1 cellular context compared by ENCODE assay signal in the genomic region with DNA sequence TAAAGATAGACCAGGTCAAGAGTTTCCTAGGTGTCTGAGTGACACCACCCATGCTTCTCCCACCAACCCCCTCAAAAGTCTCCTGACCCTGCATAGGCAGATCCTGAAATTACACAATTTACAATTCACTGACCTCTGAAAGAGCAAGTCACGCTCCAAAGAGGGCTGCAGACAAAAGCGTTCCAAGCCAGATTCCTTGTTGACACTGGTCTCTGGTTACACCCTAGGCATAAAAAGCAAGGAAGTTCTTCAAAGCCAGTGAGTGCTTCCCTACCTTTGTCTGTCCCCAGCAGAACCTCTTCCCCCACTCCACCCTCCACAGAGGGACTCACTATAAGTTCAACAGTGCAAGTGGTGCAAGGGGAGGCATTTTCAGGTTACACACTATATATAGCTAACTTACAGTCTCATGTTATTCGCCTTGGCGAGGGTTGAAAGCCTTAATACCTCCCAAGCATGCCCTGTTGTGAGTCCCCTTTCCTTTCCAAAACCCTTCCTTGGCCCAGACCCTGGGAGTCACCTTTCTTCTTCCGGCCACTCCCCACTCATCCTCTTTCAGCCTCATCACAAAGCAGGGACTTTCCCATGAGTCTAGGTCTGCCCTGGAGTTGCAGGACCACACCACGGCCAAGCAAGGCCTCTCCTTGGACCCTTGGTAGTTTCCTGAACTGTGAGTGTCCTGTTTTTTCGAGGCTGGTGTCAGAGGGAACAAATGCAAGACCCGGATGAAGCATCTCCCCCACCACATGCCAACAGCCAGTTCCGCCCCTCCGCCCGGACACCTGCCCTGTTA.
TF ChIP-seq lines count a peak whose summit lies in the region.

No MANE protein-coding gene starts in this region.

TF ChIP-seq in K562, 482 proteins besides CTCF, POLR2A, EP300 and RAD21 (continues in another document):
- TF ChIP-seq ZBTB11 (CRISPR knock-in tag; IDR thresholded peaks at IDR 0.05) (peak in 2 of 3 experiments; percentile 81 to 97; a peak in 4 of 6 replicates), IRF2 (CRISPR knock-in tag; IDR thresholded peaks at IDR 0.05) (no peak), KAT8 (IDR thresholded peaks at IDR 0.05; ENCODE audit: low read depth) (no peak), ZNF717 (CRISPR knock-in tag; IDR thresholded peaks at IDR 0.05) (no peak), NR2C2 (CRISPR knock-in tag; IDR thresholded peaks at IDR 0.05) (no peak), NR2C2 (tag; IDR thresholded peaks at IDR 0.05) (peak; percentile 75), CEBPB (tag; IDR thresholded peaks at IDR 0.05) (peak; percentile 69), TFAM (CRISPR knock-in tag; conservative IDR thresholded peaks at IDR 0.05) (no peak), POU5F1 (IDR thresholded peaks at IDR 0.05; ENCODE audit: borderline replicate concordance, low read depth, low read length, partially characterized antibody) (no peak), BDP1 (IDR thresholded peaks at IDR 0.05; ENCODE audit: insufficient read depth, insufficient read length) (no peak), L3MBTL2 (IDR thresholded peaks at IDR 0.05) (peak; percentile 69; the same call in 1 of the 2 replicates), NCOA1 (IDR thresholded peaks at IDR 0.05; ENCODE audit: low read depth) (peak; percentile 71; the same call in 1 of the 2 replicates), ZNF133 (CRISPR knock-in tag; IDR thresholded peaks at IDR 0.05) (no peak), LEF1 (IDR thresholded peaks at IDR 0.05) (no peak), CXXC5 (CRISPR knock-in tag; IDR thresholded peaks at IDR 0.05) (peak; percentile 39), CEBPZ (IDR thresholded peaks at IDR 0.05; ENCODE audit: borderline replicate concordance, low read depth, low read length) (no peak), GATA2 (CRISPR knock-in tag; IDR thresholded peaks at IDR 0.05) (no peak), NR2C1 (IDR thresholded peaks at IDR 0.05) (no peak), NR2C1 (tag; IDR thresholded peaks at IDR 0.05) (peak; percentile 72), FOXK2 (conservative IDR thresholded peaks at IDR 0.05 in 1 of 2, IDR thresholded peaks at IDR 0.05 in 1 of 2; ENCODE audit: low read depth in 2 of 2) (peak; percentile 77 to 84), TOE1 (IDR thresholded peaks at IDR 0.05; ENCODE audit: borderline replicate concordance) (no peak), TOE1 (CRISPR knock-in tag; IDR thresholded peaks at IDR 0.05; ENCODE audit: borderline replicate concordance, low read depth) (no peak)
- TF ChIP-seq, protein P1, sequence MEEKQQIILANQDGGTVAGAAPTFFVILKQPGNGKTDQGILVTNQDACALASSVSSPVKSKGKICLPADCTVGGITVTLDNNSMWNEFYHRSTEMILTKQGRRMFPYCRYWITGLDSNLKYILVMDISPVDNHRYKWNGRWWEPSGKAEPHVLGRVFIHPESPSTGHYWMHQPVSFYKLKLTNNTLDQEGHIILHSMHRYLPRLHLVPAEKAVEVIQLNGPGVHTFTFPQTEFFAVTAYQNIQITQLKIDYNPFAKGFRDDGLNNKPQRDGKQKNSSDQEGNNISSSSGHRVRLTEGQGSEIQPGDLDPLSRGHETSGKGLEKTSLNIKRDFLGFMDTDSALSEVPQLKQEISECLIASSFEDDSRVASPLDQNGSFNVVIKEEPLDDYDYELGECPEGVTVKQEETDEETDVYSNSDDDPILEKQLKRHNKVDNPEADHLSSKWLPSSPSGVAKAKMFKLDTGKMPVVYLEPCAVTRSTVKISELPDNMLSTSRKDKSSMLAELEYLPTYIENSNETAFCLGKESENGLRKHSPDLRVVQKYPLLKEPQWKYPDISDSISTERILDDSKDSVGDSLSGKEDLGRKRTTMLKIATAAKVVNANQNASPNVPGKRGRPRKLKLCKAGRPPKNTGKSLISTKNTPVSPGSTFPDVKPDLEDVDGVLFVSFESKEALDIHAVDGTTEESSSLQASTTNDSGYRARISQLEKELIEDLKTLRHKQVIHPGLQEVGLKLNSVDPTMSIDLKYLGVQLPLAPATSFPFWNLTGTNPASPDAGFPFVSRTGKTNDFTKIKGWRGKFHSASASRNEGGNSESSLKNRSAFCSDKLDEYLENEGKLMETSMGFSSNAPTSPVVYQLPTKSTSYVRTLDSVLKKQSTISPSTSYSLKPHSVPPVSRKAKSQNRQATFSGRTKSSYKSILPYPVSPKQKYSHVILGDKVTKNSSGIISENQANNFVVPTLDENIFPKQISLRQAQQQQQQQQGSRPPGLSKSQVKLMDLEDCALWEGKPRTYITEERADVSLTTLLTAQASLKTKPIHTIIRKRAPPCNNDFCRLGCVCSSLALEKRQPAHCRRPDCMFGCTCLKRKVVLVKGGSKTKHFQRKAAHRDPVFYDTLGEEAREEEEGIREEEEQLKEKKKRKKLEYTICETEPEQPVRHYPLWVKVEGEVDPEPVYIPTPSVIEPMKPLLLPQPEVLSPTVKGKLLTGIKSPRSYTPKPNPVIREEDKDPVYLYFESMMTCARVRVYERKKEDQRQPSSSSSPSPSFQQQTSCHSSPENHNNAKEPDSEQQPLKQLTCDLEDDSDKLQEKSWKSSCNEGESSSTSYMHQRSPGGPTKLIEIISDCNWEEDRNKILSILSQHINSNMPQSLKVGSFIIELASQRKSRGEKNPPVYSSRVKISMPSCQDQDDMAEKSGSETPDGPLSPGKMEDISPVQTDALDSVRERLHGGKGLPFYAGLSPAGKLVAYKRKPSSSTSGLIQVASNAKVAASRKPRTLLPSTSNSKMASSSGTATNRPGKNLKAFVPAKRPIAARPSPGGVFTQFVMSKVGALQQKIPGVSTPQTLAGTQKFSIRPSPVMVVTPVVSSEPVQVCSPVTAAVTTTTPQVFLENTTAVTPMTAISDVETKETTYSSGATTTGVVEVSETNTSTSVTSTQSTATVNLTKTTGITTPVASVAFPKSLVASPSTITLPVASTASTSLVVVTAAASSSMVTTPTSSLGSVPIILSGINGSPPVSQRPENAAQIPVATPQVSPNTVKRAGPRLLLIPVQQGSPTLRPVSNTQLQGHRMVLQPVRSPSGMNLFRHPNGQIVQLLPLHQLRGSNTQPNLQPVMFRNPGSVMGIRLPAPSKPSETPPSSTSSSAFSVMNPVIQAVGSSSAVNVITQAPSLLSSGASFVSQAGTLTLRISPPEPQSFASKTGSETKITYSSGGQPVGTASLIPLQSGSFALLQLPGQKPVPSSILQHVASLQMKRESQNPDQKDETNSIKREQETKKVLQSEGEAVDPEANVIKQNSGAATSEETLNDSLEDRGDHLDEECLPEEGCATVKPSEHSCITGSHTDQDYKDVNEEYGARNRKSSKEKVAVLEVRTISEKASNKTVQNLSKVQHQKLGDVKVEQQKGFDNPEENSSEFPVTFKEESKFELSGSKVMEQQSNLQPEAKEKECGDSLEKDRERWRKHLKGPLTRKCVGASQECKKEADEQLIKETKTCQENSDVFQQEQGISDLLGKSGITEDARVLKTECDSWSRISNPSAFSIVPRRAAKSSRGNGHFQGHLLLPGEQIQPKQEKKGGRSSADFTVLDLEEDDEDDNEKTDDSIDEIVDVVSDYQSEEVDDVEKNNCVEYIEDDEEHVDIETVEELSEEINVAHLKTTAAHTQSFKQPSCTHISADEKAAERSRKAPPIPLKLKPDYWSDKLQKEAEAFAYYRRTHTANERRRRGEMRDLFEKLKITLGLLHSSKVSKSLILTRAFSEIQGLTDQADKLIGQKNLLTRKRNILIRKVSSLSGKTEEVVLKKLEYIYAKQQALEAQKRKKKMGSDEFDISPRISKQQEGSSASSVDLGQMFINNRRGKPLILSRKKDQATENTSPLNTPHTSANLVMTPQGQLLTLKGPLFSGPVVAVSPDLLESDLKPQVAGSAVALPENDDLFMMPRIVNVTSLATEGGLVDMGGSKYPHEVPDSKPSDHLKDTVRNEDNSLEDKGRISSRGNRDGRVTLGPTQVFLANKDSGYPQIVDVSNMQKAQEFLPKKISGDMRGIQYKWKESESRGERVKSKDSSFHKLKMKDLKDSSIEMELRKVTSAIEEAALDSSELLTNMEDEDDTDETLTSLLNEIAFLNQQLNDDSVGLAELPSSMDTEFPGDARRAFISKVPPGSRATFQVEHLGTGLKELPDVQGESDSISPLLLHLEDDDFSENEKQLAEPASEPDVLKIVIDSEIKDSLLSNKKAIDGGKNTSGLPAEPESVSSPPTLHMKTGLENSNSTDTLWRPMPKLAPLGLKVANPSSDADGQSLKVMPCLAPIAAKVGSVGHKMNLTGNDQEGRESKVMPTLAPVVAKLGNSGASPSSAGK (IDR thresholded peaks at IDR 0.05) = peak; percentile 53
